In genomic region chr14:104421401-104421821, GRCh38 we compare ENCODE assay signal across 21 cellular contexts.
A peak's percentile ranks its signal among the peaks of the same experiment; 100 is the strongest.
DNase-seq lines count a peak whose midpoint lies in the region; ATAC-seq, FAIRE-seq and TF ChIP-seq lines count a peak whose summit lies in the region.
"Had no signal": no experiment of that assay in that cellular context is flagged by ENCODE, and none has a peak within 500 bp of the region (broad histone marks: within the 10 kb centered on the region; RNA-seq: fewer than 3 reads in every experiment).

No MANE protein-coding gene starts in this region.

- H3K9me3 Mint-ChIP-seq in activated CD4-positive, alpha-beta T cell treated with anti-CD3 and anti-CD28 coated beads, Interleukin-2, amount 10 ng/mL, durations not matched to agents 7 days and 5 days, result no peaks in the 10 kb centered on the region
- H3K9me3 Mint-ChIP-seq in CD14-positive monocyte, result no peaks in the 10 kb centered on the region

- TF ChIP-seq EP300 in H1 (IDR thresholded peaks at IDR 0.05; ENCODE audit: borderline replicate concordance in 1 of 2, low read depth in 2 of 2, low read length in 2 of 2), result no peak

- no peak for FAIRE-seq in H1 (lab: Jason Lieb, UNC)
- FAIRE-seq: GM12891, GM18507, K562 had no signal

- no peak for TF ChIP-seq POLR2A in H1 (IDR thresholded peaks at IDR 0.05; ENCODE audit: control extremely low read depth in 1 of 2, low read depth in 2 of 2, low read length in 2 of 2)

- no peak overlapping the region for H3K23ac ChIP-seq in H1 (ENCODE audit: insufficient read length)

- H4K5ac ChIP-seq in H1 (ENCODE audit: insufficient read length, low read depth, low read length), result no peak overlapping the region

- H2AFZ ChIP-seq in H1 (ENCODE audit: low read length), result no peak overlapping the region
- H2AFZ ChIP-seq: GM23248 had no signal

- H3K23me2 ChIP-seq in H1 (ENCODE audit: low read depth, low read length), result no peaks in the 10 kb centered on the region; the same call in 1 of the 2 replicates

- H2BK5ac ChIP-seq in H1 (ENCODE audit: low read depth, low read length), result no peak overlapping the region

- POLR2A ChIA-PET in activated CD4-positive, alpha-beta T cell treated with anti-CD3 and anti-CD28 coated beads, Interleukin-2, amount 10 ng/mL, durations not matched to agents 7 days and 5 days (lab: Charles Lee), result no interaction called here
- POLR2A ChIA-PET in H1 (lab: Charles Lee; ENCODE audit: partially characterized antibody), result no interaction called here

- no peaks in the 10 kb centered on the region for H3K79me2 ChIP-seq in H1 (ENCODE audit: control insufficient read depth in 1 of 2, insufficient read depth in 2 of 2, low read length in 2 of 2)

- H3K14ac ChIP-seq in H1 (ENCODE audit: insufficient read length), result no peak overlapping the region

- H3K36me3 Mint-ChIP-seq in activated CD4-positive, alpha-beta T cell treated with anti-CD3 and anti-CD28 coated beads, Interleukin-2, amount 10 ng/mL, durations not matched to agents 7 days and 5 days (ENCODE audit: low read depth), result no peaks in the 10 kb centered on the region
- no peaks in the 10 kb centered on the region for H3K36me3 Mint-ChIP-seq in CD14-positive monocyte

- no peak overlapping the region for H3K27ac Mint-ChIP-seq in activated CD4-positive, alpha-beta T cell treated with anti-CD3 and anti-CD28 coated beads, Interleukin-2, amount 10 ng/mL, durations not matched to agents 7 days and 5 days
- H3K27ac Mint-ChIP-seq in CD14-positive monocyte, result no peak overlapping the region

- H3K9me3 ChIP-seq in H1 (ENCODE audit: insufficient read depth in 2 of 2, low read depth in 1 of 2, low read length in 1 of 2) (no peaks in the 10 kb centered on the region), MG63 (no peaks in the 10 kb centered on the region)
- H3K9me3 ChIP-seq: BLaER1 treated with 17β-estradiol and CSF1 and Interleukin-3, amounts not matched to agents 10 nM and 100 nM had no signal

- no peak for ATAC-seq in HG02610 (IDR thresholded peaks at IDR 0.05; ENCODE audit: unreplicated experiment)
- ATAC-seq: K562, PC-3 had no signal

- CTCF ChIA-PET in activated CD4-positive, alpha-beta T cell treated with anti-CD3 and anti-CD28 coated beads, Interleukin-2, amount 10 ng/mL, durations not matched to agents 7 days and 5 days (lab: Charles Lee), result interaction anchor here (0.6 kb wide), 1 partner anchor 631 kb away, joined by 3 read pairs; no protein-coding TSS in a partner anchor
- CTCF ChIA-PET in H1 (lab: Charles Lee; ENCODE audit: partially characterized antibody), result interaction anchor here (1.2 to 1.9 kb wide), 3 partner anchors 51 to 143 kb away, joined by 3 to 5 read pairs (median 4); no protein-coding TSS in a partner anchor

- no peak for TF ChIP-seq RAD21 in H1 (IDR thresholded peaks at IDR 0.05 in 1 of 2, conservative IDR thresholded peaks at IDR 0.05 in 1 of 2; ENCODE audit: low read depth in 2 of 2, low read length in 2 of 2)

- no peak overlapping the region for H3K4me3 Mint-ChIP-seq in activated CD4-positive, alpha-beta T cell treated with anti-CD3 and anti-CD28 coated beads, Interleukin-2, amount 10 ng/mL, durations not matched to agents 7 days and 5 days
- no peak overlapping the region for H3K4me3 Mint-ChIP-seq in CD14-positive monocyte

- no peaks in the 10 kb centered on the region for H3K36me3 ChIP-seq in H1 (ENCODE audit: control insufficient read depth in 2 of 4, insufficient read depth in 4 of 4, low read length in 3 of 4)
- no peaks in the 10 kb centered on the region for H3K36me3 ChIP-seq in MG63
- H3K36me3 ChIP-seq: BLaER1 treated with 17β-estradiol and CSF1 and Interleukin-3, amounts not matched to agents 10 nM and 100 nM had no signal

- no peaks in the 10 kb centered on the region for H3K79me1 ChIP-seq in H1 (ENCODE audit: low read depth, low read length)

- no peaks in the 10 kb centered on the region for H4K20me1 ChIP-seq in H1 (replicated peaks in 1 of 2; ENCODE audit: control insufficient read depth in 1 of 2, insufficient read depth in 2 of 2, low read length in 2 of 2)
- H4K20me1 ChIP-seq: BLaER1 treated with 17β-estradiol and CSF1 and Interleukin-3, amounts not matched to agents 10 nM and 100 nM had no signal

- H3K9ac ChIP-seq in H1 (replicated peaks in 1 of 4; ENCODE audit: extremely low read depth in 1 of 4, low read depth in 3 of 4, low read length in 3 of 4), result no peak overlapping the region
- H3K9ac ChIP-seq: GM23248 had no signal

- H3K27me3 Mint-ChIP-seq in activated CD4-positive, alpha-beta T cell treated with anti-CD3 and anti-CD28 coated beads, Interleukin-2, amount 10 ng/mL, durations not matched to agents 7 days and 5 days, result peaks cover 5% of the 10 kb centered on the region
- H3K27me3 Mint-ChIP-seq in CD14-positive monocyte (ENCODE audit: low read depth in 3 of 3), result peaks cover 3 to 7% (median 6%) of the 10 kb centered on the region in 3 donors

- H2BK12ac ChIP-seq in H1 (ENCODE audit: low read depth, low read length), result no peak overlapping the region

- H2BK15ac ChIP-seq in H1 (ENCODE audit: low read length), result no peak overlapping the region

- no peaks in the 10 kb centered on the region for H3K27me3 ChIP-seq in H1 (replicated peaks in 1 of 4; ENCODE audit: control insufficient read depth in 3 of 4, extremely low read depth in 1 of 4, insufficient read depth in 3 of 4, low read length in 3 of 4)
- no peaks in the 10 kb centered on the region for H3K27me3 ChIP-seq in MG63

- no peaks in the 10 kb centered on the region for H3K4me1 Mint-ChIP-seq in activated CD4-positive, alpha-beta T cell treated with anti-CD3 and anti-CD28 coated beads, Interleukin-2, amount 10 ng/mL, durations not matched to agents 7 days and 5 days
- H3K4me1 Mint-ChIP-seq in CD14-positive monocyte, result no peaks in the 10 kb centered on the region

- H3K4me2 ChIP-seq in H1 (ENCODE audit: insufficient read depth in 1 of 2, low read depth in 2 of 2, low read length in 2 of 2), result no peak overlapping the region

- no peak overlapping the region for H3K4ac ChIP-seq in H1 (replicated peaks; ENCODE audit: insufficient read length, low read depth, low read length)

- WGBS in H1 (ENCODE audit: extremely low coverage in 1 of 2, insufficient coverage in 1 of 2, insufficient read length in 1 of 2, insufficient replicate concordance in 2 of 2, low coverage in 1 of 2, low lambda C conversion rate in 2 of 2, missing lambda C conversion rate in 1 of 2), 2 experiments, result 85% methylated on average over 4 of the region's 4 CpGs; no CpG with 5 or more reads in 1 of the 2 experiments

- no peak overlapping the region for H3K27ac ChIP-seq in H1 (ENCODE audit: low read depth, low read length)
- H3K27ac ChIP-seq: BLaER1 treated with 17β-estradiol and CSF1 and Interleukin-3, amounts not matched to agents 10 nM and 100 nM; GM23248 had no signal

- H4K91ac ChIP-seq in H1 (replicated peaks; ENCODE audit: insufficient read length, low read length), result no peak overlapping the region

- no peak overlapping the region for H2BK120ac ChIP-seq in H1 (replicated peaks; ENCODE audit: low read depth, low read length)

- peak overlapping the region; percentile 35; the same call in 1 of the 2 replicates for H4K8ac ChIP-seq in H1 (ENCODE audit: extremely low read depth, insufficient read depth, low read length)

- H3K56ac ChIP-seq in H1 (replicated peaks; ENCODE audit: insufficient read length, low read depth, low read length), result no peak overlapping the region

- H2BK20ac ChIP-seq in H1 (ENCODE audit: low read length), result no peak overlapping the region

- H3K4me1 ChIP-seq in H1 (replicated peaks in 1 of 4; ENCODE audit: control insufficient read depth in 3 of 4, insufficient read depth in 4 of 4, low read length in 3 of 4), result peaks cover 0 to 4% (median 0%) of the 10 kb centered on the region in 4 experiments; a peak in 1 of 7 replicates

- no peak overlapping the region for H3K4me3 ChIP-seq in H1 (ENCODE audit: extremely low read depth in 1 of 4, insufficient read depth in 2 of 4, low read depth in 3 of 4, low read length in 4 of 4)
- H3K4me3 ChIP-seq in MG63, result no peak overlapping the region
- H3K4me3 ChIP-seq: BLaER1 treated with 17β-estradiol and CSF1 and Interleukin-3, amounts not matched to agents 10 nM and 100 nM; GM23248; K562 had no signal

- TF ChIP-seq CTCF in CD14-positive monocyte (IDR thresholded peaks at IDR 0.05), result no peak
- TF ChIP-seq CTCF in H1 (IDR thresholded peaks at IDR 0.05; ENCODE audit: control extremely low read depth in 1 of 3, insufficient read depth in 1 of 3, low read depth in 1 of 3, low read length in 3 of 3), result no peak

- peak; percentile 1 for DNase-seq in activated CD4-positive, alpha-beta T cell treated with anti-CD3 and anti-CD28 coated beads, Interleukin-2, amount 10 ng/mL, durations not matched to agents 7 days and 5 days
- no peak for DNase-seq in activated CD4-positive, alpha-beta T cell treated with anti-CD3 and anti-CD28 coated beads for 48 hours
- DNase-seq in CD14-positive monocyte (ENCODE audit: low spot score) (peak; percentile 27), H1 (ENCODE audit: low read depth in 1 of 2, low spot score in 2 of 2) (no peak), posterior vena cava (ENCODE audit: low spot score) (peak; percentile 73), NK-92 (lab: John Stamatoyannopoulos, UW; ENCODE audit: unreplicated experiment) (no peak), MG63 (no peak)
- DNase-seq: DMS 273 treated with DMSO at 0.1 percent for 48 hours, GDM1, GM23248, NCI-H1417 treated with DMSO at 0.1 percent for 48 hours, NCI-H2029, NCI-H2171, NCI-H446 treated with DMSO at 0.1 percent for 48 hours, NCI-H748 treated with DMSO at 0.1 percent for 48 hours, PC-3 had no signal

- no peak overlapping the region for H3K18ac ChIP-seq in H1 (ENCODE audit: extremely low read depth, low read length)

- no peak overlapping the region for H2AK5ac ChIP-seq in H1 (ENCODE audit: low read depth, low read length)

- intact Hi-C loops in CD14-positive monocyte (cut with micrococcal nuclease) (no loop called here), posterior vena cava (cut with DNase I) (no loop called here)

TF ChIP-seq in H1, 55 proteins besides CTCF, POLR2A, EP300 and RAD21 (continues in another document):
- no peak for TF ChIP-seq SIN3A (conservative IDR thresholded peaks at IDR 0.05 in 1 of 2, IDR thresholded peaks at IDR 0.05 in 1 of 2; ENCODE audit: low read depth in 1 of 2, low read length in 2 of 2)
- TF ChIP-seq CBX8 (IDR thresholded peaks at IDR 0.05; ENCODE audit: borderline replicate concordance, low read depth, low read length), result no peak
- TF ChIP-seq JUN (IDR thresholded peaks at IDR 0.05; ENCODE audit: low read depth, low read length), result no peak
- TF ChIP-seq NRF1 (IDR thresholded peaks at IDR 0.05; ENCODE audit: low read depth, low read length), result no peak
- TF ChIP-seq RNF2 (IDR thresholded peaks at IDR 0.05; ENCODE audit: borderline replicate concordance, low read depth, low read length, missing control alignments, poor library complexity, severe bottlenecking), result no peak
- no peak for TF ChIP-seq EGR1 (IDR thresholded peaks at IDR 0.05; ENCODE audit: borderline replicate concordance, low read depth, low read length)
- no peak for TF ChIP-seq CBX5 (IDR thresholded peaks at IDR 0.05; ENCODE audit: low read depth, low read length)
- TF ChIP-seq BRCA1 (IDR thresholded peaks at IDR 0.05; ENCODE audit: low read depth, low read length), result no peak
- no peak for TF ChIP-seq HDAC2 (IDR thresholded peaks at IDR 0.05; ENCODE audit: borderline replicate concordance in 1 of 2, low read depth in 2 of 2, low read length in 2 of 2)
- TF ChIP-seq KDM1A (IDR thresholded peaks at IDR 0.05; ENCODE audit: borderline replicate concordance, low read length), result no peak
- no peak for TF ChIP-seq CHD1 (IDR thresholded peaks at IDR 0.05; ENCODE audit: low read depth, low read length)

Comparison
In these comparisons a context has a peak if more than half of its experiments do, and no peak if none do; other contexts are left out.
1. DNase-seq: peak in activated CD4-positive, alpha-beta T cell treated with anti-CD3 and anti-CD28 coated beads, Interleukin-2, amount 10 ng/mL, durations not matched to agents 7 days and 5 days (single experiment), CD14-positive monocyte (single experiment) and posterior vena cava (single experiment); none in activated CD4-positive, alpha-beta T cell treated with anti-CD3 and anti-CD28 coated beads for 48 hours (single experiment), H1 (0 of 2), NK-92 (single experiment) and MG63 (single experiment).